11 cellular contexts compared by ENCODE assay signal in genomic region chr11:72085836-72086475, GRCh38. TPM values are rescaled to one million over a fixed set of nuclear protein-coding genes. Genes with fewer than 3 reads are reported as not detected.
A peak's percentile ranks its signal among the peaks of the same experiment; 100 is the strongest.
DNase-seq lines count a peak whose midpoint lies in the region; ATAC-seq and TF ChIP-seq lines count a peak whose summit lies in the region.
"Had no signal": no experiment of that assay in that cellular context is flagged by ENCODE, and none has a peak within 500 bp of the region (broad histone marks: within the 10 kb centered on the region; RNA-seq: fewer than 3 reads in every experiment).

No MANE protein-coding gene starts in this region.

- H3K4me3 ChIP-seq in CD8-positive, alpha-beta T cell (ENCODE audit: low read depth, low read length): no peak overlapping the region

- intact Hi-C loops in CD8-positive, alpha-beta T cell (cut with DNase I, micrococcal nuclease): no loop called here

- no peaks in the 10 kb centered on the region for H3K27me3 ChIP-seq in CD8-positive, alpha-beta T cell (ENCODE audit: insufficient read depth, low read length)

- no peak for DNase-seq in CD8-positive, alpha-beta T cell
- DNase-seq in NCI-H1694 (lab: John Stamatoyannopoulos, UW) (peak; percentile 19), myocyte (ENCODE audit: low read depth) (peak; percentile 75), cerebellum (ENCODE audit: low spot score) (no peak)
- no peak for DNase-seq in stimulated activated naive CD8-positive, alpha-beta T cell treated with anti-CD3 and anti-CD28 coated beads, Interleukin-15, amount 100 ng/mL, for 72 hours
- DNase-seq in effector CD4-positive, alpha-beta T cell: no peak
- DNase-seq: left ventricle myocardium superior, NCI-H748 treated with DMSO at 0.1 percent for 48 hours had no signal

- peaks cover 6% of the 10 kb centered on the region for H3K4me1 ChIP-seq in CD8-positive, alpha-beta T cell (ENCODE audit: insufficient read depth, low read length)

- no peaks in the 10 kb centered on the region for H3K9me3 Mint-ChIP-seq in CD8-positive, alpha-beta T cell
- H3K9me3 Mint-ChIP-seq in activated T-helper 17 cell treated with anti-CD3 and anti-CD28 coated beads, Interleukin-2, amount 50 U/mL, for 72 hours: no peaks in the 10 kb centered on the region
- no peaks in the 10 kb centered on the region for H3K9me3 Mint-ChIP-seq in stimulated activated naive CD8-positive, alpha-beta T cell treated with anti-CD3 and anti-CD28 coated beads, Interleukin-15, amount 100 ng/mL, for 72 hours

- no peaks in the 10 kb centered on the region for H3K9me3 ChIP-seq in CD8-positive, alpha-beta T cell (ENCODE audit: low read length)

- CTCF ChIA-PET in CD8-positive, alpha-beta T cell (lab: Charles Lee): interaction anchor here (0.8 to 8.0 kb wide), 5 partner anchors 9 to 107 kb away, joined by 4 to 82 read pairs (median 8); no protein-coding TSS in a partner anchor

- H3K36me3 ChIP-seq in CD8-positive, alpha-beta T cell (ENCODE audit: insufficient read depth, low read length): no peaks in the 10 kb centered on the region

- TF ChIP-seq CTCF in CD8-positive, alpha-beta T cell (IDR thresholded peaks at IDR 0.05): no peak

- POLR2A ChIA-PET in CD8-positive, alpha-beta T cell (lab: Charles Lee): interaction anchor here (0.9 to 3.3 kb wide), 3 partner anchors 27 to 61 kb away, joined by 3 to 15 read pairs (median 4); no protein-coding TSS in a partner anchor

- H3K36me3 Mint-ChIP-seq in CD8-positive, alpha-beta T cell: peaks cover 28% of the 10 kb centered on the region
- peaks cover 25% of the 10 kb centered on the region for H3K36me3 Mint-ChIP-seq in activated T-helper 17 cell treated with anti-CD3 and anti-CD28 coated beads, Interleukin-2, amount 50 U/mL, for 72 hours (ENCODE audit: low read depth)

- peaks cover 14% of the 10 kb centered on the region for H3K4me1 Mint-ChIP-seq in CD8-positive, alpha-beta T cell (ENCODE audit: low read depth)
- peaks cover 24% of the 10 kb centered on the region for H3K4me1 Mint-ChIP-seq in activated T-helper 17 cell treated with anti-CD3 and anti-CD28 coated beads, Interleukin-2, amount 50 U/mL, for 72 hours
- H3K4me1 Mint-ChIP-seq in stimulated activated naive CD8-positive, alpha-beta T cell treated with anti-CD3 and anti-CD28 coated beads, Interleukin-15, amount 100 ng/mL, for 72 hours: peaks cover 24% of the 10 kb centered on the region

- no peak overlapping the region for H3K27ac ChIP-seq in CD8-positive, alpha-beta T cell (ENCODE audit: low read depth, low read length)

- ATAC-seq in CD8-positive, alpha-beta T cell: no peak
- peak; percentile 41 for ATAC-seq in activated T-helper 17 cell treated with anti-CD3 and anti-CD28 coated beads, Interleukin-2, amount 50 U/mL, for 72 hours (replicated peaks)
- no peak for ATAC-seq in stimulated activated naive CD8-positive, alpha-beta T cell treated with anti-CD3 and anti-CD28 coated beads, Interleukin-15, amount 100 ng/mL, for 72 hours
- no peak for ATAC-seq in GM18909 (IDR thresholded peaks at IDR 0.05; ENCODE audit: poor library complexity, unreplicated experiment)
- ATAC-seq: left ventricle myocardium superior had no signal

- H3K27me3 Mint-ChIP-seq in CD8-positive, alpha-beta T cell (ENCODE audit: low read depth): no peaks in the 10 kb centered on the region
- no peaks in the 10 kb centered on the region for H3K27me3 Mint-ChIP-seq in activated T-helper 17 cell treated with anti-CD3 and anti-CD28 coated beads, Interleukin-2, amount 50 U/mL, for 72 hours
- no peaks in the 10 kb centered on the region for H3K27me3 Mint-ChIP-seq in stimulated activated naive CD8-positive, alpha-beta T cell treated with anti-CD3 and anti-CD28 coated beads, Interleukin-15, amount 100 ng/mL, for 72 hours

- H3K27ac Mint-ChIP-seq in CD8-positive, alpha-beta T cell: peak overlapping the region; percentile 68
- H3K27ac Mint-ChIP-seq in activated T-helper 17 cell treated with anti-CD3 and anti-CD28 coated beads, Interleukin-2, amount 50 U/mL, for 72 hours: peak overlapping the region; percentile 39
- no peak overlapping the region for H3K27ac Mint-ChIP-seq in stimulated activated naive CD8-positive, alpha-beta T cell treated with anti-CD3 and anti-CD28 coated beads, Interleukin-15, amount 100 ng/mL, for 72 hours

- H3K4me3 Mint-ChIP-seq in CD8-positive, alpha-beta T cell: no peak overlapping the region
- H3K4me3 Mint-ChIP-seq in activated T-helper 17 cell treated with anti-CD3 and anti-CD28 coated beads, Interleukin-2, amount 50 U/mL, for 72 hours: no peak overlapping the region
- H3K4me3 Mint-ChIP-seq in stimulated activated naive CD8-positive, alpha-beta T cell treated with anti-CD3 and anti-CD28 coated beads, Interleukin-15, amount 100 ng/mL, for 72 hours: no peak overlapping the region

RNA-seq across cellular contexts. Expression of gene LRRC51, which starts 5.3 kb away (rescaled TPM):
- total RNA-seq in CD8-positive, alpha-beta T cell: 1 to 10 TPM; 1.1 to 1.3 TPM
- 1 to 10 TPM; 3.3 to 5.4 TPM for total RNA-seq in activated T-helper 17 cell treated with anti-CD3 and anti-CD28 coated beads, Interleukin-2, amount 50 U/mL, for 72 hours
- total RNA-seq in myocyte: 2.7 and 4.0 TPM in 2 replicates
- polyA plus RNA-seq in myocyte (2012): 14.2 TPM
- total RNA-seq in cerebellum: 12.5 TPM

RNA-seq across cellular contexts. Expression of gene NUMA1, which starts 5.6 kb away (rescaled TPM):
- 100 to 1,000 TPM; 171 to 174 TPM for total RNA-seq in CD8-positive, alpha-beta T cell
- total RNA-seq in activated T-helper 17 cell treated with anti-CD3 and anti-CD28 coated beads, Interleukin-2, amount 50 U/mL, for 72 hours: 100 to 1,000 TPM; 179 to 277 TPM
- total RNA-seq in myocyte (177 and 218 TPM in 2 replicates), cerebellum (170 TPM)
- 115 TPM for polyA plus RNA-seq in myocyte (2012)

RNA-seq across cellular contexts. Expression of gene LAMTOR1, which starts 17.1 kb away (rescaled TPM):
- total RNA-seq in CD8-positive, alpha-beta T cell: 10 to 100 TPM; 27.1 to 30.4 TPM
- total RNA-seq in activated T-helper 17 cell treated with anti-CD3 and anti-CD28 coated beads, Interleukin-2, amount 50 U/mL, for 72 hours: 10 to 100 TPM; 53.4 to 69.1 TPM
- total RNA-seq in myocyte (111 and 118 TPM in 2 replicates), cerebellum (36.8 TPM)
- polyA plus RNA-seq in myocyte (2012): 158 TPM

RNA-seq across cellular contexts. Expression of gene TOMT, which starts 19.8 kb away (rescaled TPM):
- total RNA-seq in CD8-positive, alpha-beta T cell: not detected
- under 1 TPM in 1 of 2 donors, not detected in 1; 0.26 TPM for total RNA-seq in activated T-helper 17 cell treated with anti-CD3 and anti-CD28 coated beads, Interleukin-2, amount 50 U/mL, for 72 hours
- not detected in 2 replicates for total RNA-seq in myocyte
- polyA plus RNA-seq in myocyte (2012): not detected
- not detected for total RNA-seq in cerebellum
- total RNA-seq: left ventricle myocardium superior; T-helper 1 cell treated with Interleukin-12 subunit alpha and Interleukin-12 subunit beta and Interleukin-4 antibody, amounts not matched to agents 30 ng/mL and 1 ng/mL, for 36 hours had no signal

RNA-seq across cellular contexts. Expression of gene ANAPC15, which starts 26.5 kb away (rescaled TPM):
- 10 to 100 TPM; 42.1 to 46.2 TPM for total RNA-seq in CD8-positive, alpha-beta T cell
- 10 to 100 TPM; 35.5 to 65.6 TPM for total RNA-seq in activated T-helper 17 cell treated with anti-CD3 and anti-CD28 coated beads, Interleukin-2, amount 50 U/mL, for 72 hours
- 23.1 and 25.3 TPM in 2 replicates for total RNA-seq in myocyte
- polyA plus RNA-seq in myocyte (2012): 57.1 TPM
- 8.5 TPM for total RNA-seq in cerebellum

Comparison
In these comparisons a context has a peak if more than half of its experiments do, and no peak if none do; other contexts are left out.
1. DNase-seq: peak in NCI-H1694 (single experiment) and myocyte (single experiment); none in CD8-positive, alpha-beta T cell (0 of 7), cerebellum (single experiment), stimulated activated naive CD8-positive, alpha-beta T cell treated with anti-CD3 and anti-CD28 coated beads, Interleukin-15, amount 100 ng/mL, for 72 hours (0 of 2) and effector CD4-positive, alpha-beta T cell (single experiment).
2. H3K27ac Mint-ChIP-seq: peak in CD8-positive, alpha-beta T cell (single experiment) and activated T-helper 17 cell treated with anti-CD3 and anti-CD28 coated beads, Interleukin-2, amount 50 U/mL, for 72 hours (single experiment); none in stimulated activated naive CD8-positive, alpha-beta T cell treated with anti-CD3 and anti-CD28 coated beads, Interleukin-15, amount 100 ng/mL, for 72 hours (0 of 2).